Comparison of ENCODE assay signal across 30 cellular contexts in genomic region chr12:50333441-50333840, GRCh38.
"Had no signal": no experiment of that assay in that cellular context is flagged by ENCODE, and none has a peak within 500 bp of the region (broad histone marks: within the 10 kb centered on the region; RNA-seq: fewer than 3 reads in every experiment).

No MANE protein-coding gene starts in this region.

- H3K27me3 ChIP-seq: esophagus squamous epithelium, gastrocnemius medialis, hepatocyte, spleen, suprapubic skin, tibial artery had no signal

- H3K4me1 Mint-ChIP-seq: activated T-helper 17 cell treated with anti-CD3 and anti-CD28 coated beads, Interleukin-2, amount 50 U/mL, for 72 hours; central memory CD8-positive, alpha-beta T cell; mesothelial cell of epicardium; naive B cell; nephron progenitor cell; T-helper 17 cell had no signal

- H3K9me3 ChIP-seq: esophagus squamous epithelium, gastrocnemius medialis, psoas muscle, spleen, suprapubic skin, tibial artery had no signal

- H3K27ac Mint-ChIP-seq: activated CD4-positive, alpha-beta memory T cell treated with anti-CD3 and anti-CD28 coated beads for 36 hours; activated T-cell treated with anti-CD3 and anti-CD28 coated beads, Interleukin-2, amount 50 U/mL, for 24 hours; activated T-helper 17 cell treated with anti-CD3 and anti-CD28 coated beads, Interleukin-2, amount 50 U/mL, for 72 hours; mesothelial cell of epicardium; naive B cell; nephron progenitor cell; T-helper 17 cell had no signal

- H3K4me3 Mint-ChIP-seq: activated CD4-positive, alpha-beta memory T cell treated with anti-CD3 and anti-CD28 coated beads for 36 hours; activated T-cell treated with anti-CD3 and anti-CD28 coated beads, Interleukin-2, amount 50 U/mL, for 24 hours; activated T-helper 17 cell treated with anti-CD3 and anti-CD28 coated beads, Interleukin-2, amount 50 U/mL, for 72 hours; central memory CD8-positive, alpha-beta T cell; mesothelial cell of epicardium; nephron progenitor cell; T-helper 17 cell had no signal

- H3K9me3 Mint-ChIP-seq: activated CD4-positive, alpha-beta memory T cell treated with anti-CD3 and anti-CD28 coated beads for 36 hours; activated T-cell treated with anti-CD3 and anti-CD28 coated beads, Interleukin-2, amount 50 U/mL, for 24 hours; activated T-helper 17 cell treated with anti-CD3 and anti-CD28 coated beads, Interleukin-2, amount 50 U/mL, for 72 hours; central memory CD8-positive, alpha-beta T cell; mesothelial cell of epicardium; naive B cell; nephron progenitor cell had no signal

- H3K27ac ChIP-seq: epithelial cell of prostate, esophagus squamous epithelium, gastrocnemius medialis, hepatocyte, parathyroid adenoma, psoas muscle, spleen, suprapubic skin, tibial artery, WERI-Rb-1 had no signal

- DNase-seq: activated CD4-positive, alpha-beta memory T cell treated with anti-CD3 and anti-CD28 coated beads for 36 hours; activated CD4-positive, alpha-beta T cell treated with anti-CD3 and anti-CD28 coated beads for 48 hours; activated CD8-positive, alpha-beta memory T cell treated with anti-CD3 and anti-CD28 coated beads, Interleukin-2, amount 50 U/mL, for 4 hours; activated gamma-delta T cell treated with Interleukin-2 at 50 U/mL for 16 hours; activated naive CD4-positive, alpha-beta T cell treated with anti-CD3 and anti-CD28 coated beads, Interleukin-2, amount 50 U/mL, for 16 hours; activated T-cell treated with anti-CD3 and anti-CD28 coated beads, Interleukin-2, amount 50 U/mL, for 24 hours; amygdala; dermis blood vessel endothelial cell; effector CD4-positive, alpha-beta T cell; esophagus squamous epithelium; gastrocnemius medialis; left cardiac atrium; left ventricle myocardium superior; naive B cell; nephron progenitor cell; psoas muscle; spleen; stimulated activated naive CD4-positive, alpha-beta T cell; T-helper 17 cell; T1000; tibial artery; WERI-Rb-1 had no signal

- H3K4me1 ChIP-seq: gastrocnemius medialis, parathyroid adenoma, psoas muscle, spleen, suprapubic skin, tibial artery had no signal

- H3K36me3 ChIP-seq: esophagus squamous epithelium, gastrocnemius medialis, spleen, suprapubic skin, tibial artery, WERI-Rb-1 had no signal

- H3K9ac ChIP-seq: parathyroid adenoma had no signal

- H3K4me3 ChIP-seq: esophagus squamous epithelium, gastrocnemius medialis, hepatocyte, psoas muscle, spleen, suprapubic skin, tibial artery had no signal

- ATAC-seq: activated CD4-positive, CD25-positive, alpha-beta regulatory T cell treated with anti-CD3 and anti-CD28 coated beads, Interleukin-2, amount 50 U/mL, for 24 hours; activated T-helper 17 cell treated with anti-CD3 and anti-CD28 coated beads, Interleukin-2, amount 50 U/mL, for 72 hours; gastrocnemius medialis; left cardiac atrium; left ventricle myocardium superior; psoas muscle; T-helper 17 cell had no signal

- H3K36me3 Mint-ChIP-seq: activated CD4-positive, alpha-beta memory T cell treated with anti-CD3 and anti-CD28 coated beads for 36 hours; mesothelial cell of epicardium; naive B cell had no signal

- H3K27me3 Mint-ChIP-seq: activated CD4-positive, alpha-beta memory T cell treated with anti-CD3 and anti-CD28 coated beads for 36 hours; activated T-cell treated with anti-CD3 and anti-CD28 coated beads, Interleukin-2, amount 50 U/mL, for 24 hours; activated T-helper 17 cell treated with anti-CD3 and anti-CD28 coated beads, Interleukin-2, amount 50 U/mL, for 72 hours; central memory CD8-positive, alpha-beta T cell; naive B cell; T-helper 17 cell had no signal
